Comparison of ENCODE assay signal across 11 cellular contexts in the genomic region with DNA sequence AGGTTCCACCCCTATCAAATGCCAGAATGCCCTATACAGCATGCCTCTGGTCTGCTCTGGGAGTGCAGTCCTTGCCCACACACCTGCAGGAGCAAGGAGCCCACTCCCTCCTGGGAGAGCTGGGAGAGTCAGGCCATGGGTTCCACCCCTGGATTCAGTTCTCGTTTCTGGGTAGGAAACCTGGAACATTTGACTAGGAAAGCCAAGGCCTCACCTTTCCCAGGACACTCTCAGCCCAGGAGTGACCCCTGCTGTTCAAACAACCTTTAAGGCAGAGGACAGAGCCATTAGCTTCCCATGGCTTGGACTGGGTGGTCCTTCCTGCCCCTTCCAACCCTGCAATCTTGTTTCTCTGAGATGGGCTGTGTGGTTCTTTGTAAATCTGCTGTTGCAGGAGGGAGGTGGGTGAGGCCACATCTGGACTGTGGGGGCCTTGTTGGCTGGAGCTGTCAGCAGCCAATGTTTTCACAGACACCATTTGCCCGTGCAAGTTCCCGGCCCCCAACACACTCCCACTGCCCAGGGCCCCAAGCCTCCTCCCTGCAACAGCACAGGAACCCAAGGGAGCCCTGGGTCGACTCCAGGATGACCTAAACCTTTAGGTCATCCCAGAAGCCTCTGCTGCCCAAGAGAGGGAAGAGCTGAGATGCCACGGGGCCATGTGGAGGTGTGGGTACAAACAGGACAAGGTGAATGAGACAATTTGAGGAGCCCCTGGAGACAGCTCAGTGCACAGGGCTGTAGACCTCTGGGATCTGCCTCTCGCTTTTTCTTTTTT.
DNase-seq lines count a peak whose midpoint lies in the region; ATAC-seq and TF ChIP-seq lines count a peak whose summit lies in the region.
"Had no signal": no experiment of that assay in that cellular context is flagged by ENCODE, and none has a peak within 500 bp of the region (broad histone marks: within the 10 kb centered on the region; RNA-seq: fewer than 3 reads in every experiment).

No MANE protein-coding gene starts in this region.

- H3K9me3 ChIP-seq in parathyroid adenoma (ENCODE audit: control insufficient read depth, low read length) (no peaks in the 10 kb centered on the region), esophagus squamous epithelium (peaks cover 0 to 5% (median 0%) of the 10 kb centered on the region in 3 donors)

- no peaks in the 10 kb centered on the region for H3K4me1 Mint-ChIP-seq in stimulated activated effector memory CD8-positive, alpha-beta T cell treated with anti-CD3 and anti-CD28 coated beads, Interleukin-12 subunit alpha, Interleukin-12 subunit beta, amount 100 ng/mL, for 72 hours
- H3K4me1 Mint-ChIP-seq: central memory CD8-positive, alpha-beta T cell had no signal

- no peaks in the 10 kb centered on the region for H3K36me3 Mint-ChIP-seq in stimulated activated effector memory CD8-positive, alpha-beta T cell treated with anti-CD3 and anti-CD28 coated beads, Interleukin-12 subunit alpha, Interleukin-12 subunit beta, amount 100 ng/mL, for 72 hours

- H3K4me3 Mint-ChIP-seq in stimulated activated effector memory CD8-positive, alpha-beta T cell treated with anti-CD3 and anti-CD28 coated beads, Interleukin-12 subunit alpha, Interleukin-12 subunit beta, amount 100 ng/mL, for 72 hours = no peak overlapping the region
- H3K4me3 Mint-ChIP-seq: central memory CD8-positive, alpha-beta T cell had no signal

- H3K9me3 Mint-ChIP-seq in stimulated activated effector memory CD8-positive, alpha-beta T cell treated with anti-CD3 and anti-CD28 coated beads, Interleukin-12 subunit alpha, Interleukin-12 subunit beta, amount 100 ng/mL, for 72 hours = no peaks in the 10 kb centered on the region
- H3K9me3 Mint-ChIP-seq: central memory CD8-positive, alpha-beta T cell had no signal

- ATAC-seq in stimulated activated effector memory CD8-positive, alpha-beta T cell treated with anti-CD3 and anti-CD28 coated beads, Interleukin-12 subunit alpha, Interleukin-12 subunit beta, amount 100 ng/mL, for 72 hours = no peak
- no peak for ATAC-seq in GM19351 (IDR thresholded peaks at IDR 0.05; ENCODE audit: unreplicated experiment)
- no peak for ATAC-seq in GM21360 (IDR thresholded peaks at IDR 0.05; ENCODE audit: unreplicated experiment)

- H3K27me3 ChIP-seq in parathyroid adenoma (ENCODE audit: control insufficient read depth, insufficient read depth, low read length) (no peaks in the 10 kb centered on the region), esophagus squamous epithelium (no peaks in the 10 kb centered on the region)

- WGBS in esophagus squamous epithelium, 2 donors = 66 to 74% methylated on average over 2 to 3 of the region's 6 CpGs

- peaks cover 16% of the 10 kb centered on the region for H3K4me1 ChIP-seq in parathyroid adenoma
- H3K4me1 ChIP-seq in esophagus squamous epithelium = no peaks in the 10 kb centered on the region

- TF ChIP-seq POLR2A in esophagus squamous epithelium (IDR thresholded peaks at IDR 0.05) = no peak

- no peak overlapping the region for H3K27ac Mint-ChIP-seq in stimulated activated effector memory CD8-positive, alpha-beta T cell treated with anti-CD3 and anti-CD28 coated beads, Interleukin-12 subunit alpha, Interleukin-12 subunit beta, amount 100 ng/mL, for 72 hours

- H3K36me3 ChIP-seq in parathyroid adenoma (ENCODE audit: control insufficient read depth, insufficient read depth, low read length) (no peaks in the 10 kb centered on the region), esophagus squamous epithelium (no peaks in the 10 kb centered on the region)

- intact Hi-C loops in esophagus squamous epithelium (cut with DNase I) = no loop called here

- DNase-seq in ELR (ENCODE audit: low read depth) (peak; percentile 53), SK-N-DZ (ENCODE audit: low spot score) (peak; percentile 43), glomerular endothelial cell (ENCODE audit: extremely low read depth, low read depth, low spot score) (peak; percentile 10), esophagus squamous epithelium (lab: John Stamatoyannopoulos, UW) (no peak)
- DNase-seq in stimulated activated effector memory CD8-positive, alpha-beta T cell treated with anti-CD3 and anti-CD28 coated beads, Interleukin-12 subunit alpha, Interleukin-12 subunit beta, amount 100 ng/mL, for 72 hours (ENCODE audit: low spot score in 2 of 2) = no peak

- H3K79me2 ChIP-seq in parathyroid adenoma = no peaks in the 10 kb centered on the region

- H3K9ac ChIP-seq in parathyroid adenoma = no peak overlapping the region

- H3K4me3 ChIP-seq in parathyroid adenoma (ENCODE audit: low read depth, low read length) = no peak overlapping the region
- no peak overlapping the region for H3K4me3 ChIP-seq in esophagus squamous epithelium
- H3K4me3 ChIP-seq: skin epidermis had no signal

- no peak overlapping the region for H3K4me2 ChIP-seq in parathyroid adenoma (ENCODE audit: low read length)

- TF ChIP-seq CTCF in parathyroid adenoma (IDR thresholded peaks at IDR 0.05) (peak; percentile 36), esophagus squamous epithelium (IDR thresholded peaks at IDR 0.05) (peak in 3 of 6 experiments; percentile 9 to 32 (median 29))

- no peak overlapping the region for H3K27ac ChIP-seq in parathyroid adenoma
- no peak overlapping the region for H3K27ac ChIP-seq in esophagus squamous epithelium
- H3K27ac ChIP-seq: HL-60, skin epidermis had no signal

- peak overlapping the region; percentile 11 for H2AFZ ChIP-seq in parathyroid adenoma

Comparison
In these comparisons a context has a peak if more than half of its experiments do, and no peak if none do; other contexts are left out.
1. DNase-seq: peak in ELR (single experiment), SK-N-DZ (single experiment) and glomerular endothelial cell (single experiment); none in stimulated activated effector memory CD8-positive, alpha-beta T cell treated with anti-CD3 and anti-CD28 coated beads, Interleukin-12 subunit alpha, Interleukin-12 subunit beta, amount 100 ng/mL, for 72 hours (0 of 2) and esophagus squamous epithelium (single experiment).